18 cellular contexts compared by ENCODE assay signal in genomic region chr20:15818651-15819071, GRCh38.
A peak's percentile ranks its signal among the peaks of the same experiment; 100 is the strongest.
DNase-seq lines count a peak whose midpoint lies in the region; ATAC-seq lines count a peak whose summit lies in the region.
"Had no signal": no experiment of that assay in that cellular context is flagged by ENCODE, and none has a peak within 500 bp of the region (broad histone marks: within the 10 kb centered on the region; RNA-seq: fewer than 3 reads in every experiment).

No MANE protein-coding gene starts in this region.

- no peak for ATAC-seq in activated naive CD8-positive, alpha-beta T cell treated with anti-CD3 and anti-CD28 coated beads, Interleukin-2, amount 50 U/mL, for 24 hours
- ATAC-seq in activated T-cell treated with anti-CD3 and anti-CD28 coated beads, Interleukin-2, amount 50 U/mL, for 4 hours, result no peak
- no peak for ATAC-seq in activated CD8-positive, alpha-beta T cell treated with anti-CD3 and anti-CD28 coated beads, Interleukin-2, amount 10 ng/mL, durations not matched to agents 7 days and 5 days

- CTCF ChIA-PET in activated CD8-positive, alpha-beta T cell treated with anti-CD3 and anti-CD28 coated beads, Interleukin-2, amount 10 ng/mL, durations not matched to agents 7 days and 5 days (lab: Charles Lee), result no interaction called here

- H3K27ac Mint-ChIP-seq in activated naive CD8-positive, alpha-beta T cell treated with anti-CD3 and anti-CD28 coated beads, Interleukin-2, amount 50 U/mL, for 24 hours, result no peak overlapping the region
- H3K27ac Mint-ChIP-seq in activated CD8-positive, alpha-beta T cell treated with anti-CD3 and anti-CD28 coated beads, Interleukin-2, amount 10 ng/mL, durations not matched to agents 7 days and 5 days, result no peak overlapping the region
- H3K27ac Mint-ChIP-seq: CD4-positive, alpha-beta memory T cell; dendritic cell treated with granulocyte-macrophage colony-stimulating factor and Interleukin-4, amounts not matched to agents 40 ng/mL and 50 ng/mL, for 4 days; naive B cell had no signal

- no peaks in the 10 kb centered on the region for H3K36me3 Mint-ChIP-seq in activated naive CD8-positive, alpha-beta T cell treated with anti-CD3 and anti-CD28 coated beads, Interleukin-2, amount 50 U/mL, for 24 hours (ENCODE audit: low read depth)
- H3K36me3 Mint-ChIP-seq in activated T-cell treated with anti-CD3 and anti-CD28 coated beads, Interleukin-2, amount 50 U/mL, for 4 hours (ENCODE audit: insufficient read depth), result no peaks in the 10 kb centered on the region
- no peaks in the 10 kb centered on the region for H3K36me3 Mint-ChIP-seq in activated CD8-positive, alpha-beta T cell treated with anti-CD3 and anti-CD28 coated beads, Interleukin-2, amount 10 ng/mL, durations not matched to agents 7 days and 5 days (ENCODE audit: low read depth)
- H3K36me3 Mint-ChIP-seq: CD4-positive, alpha-beta memory T cell had no signal

- DNase-seq in SIG-M5 treated with dmso at 0.1 percent for 504 hours (lab: John Stamatoyannopoulos, UW; ENCODE audit: unreplicated experiment) (peak; percentile 6), SIG-M5 (lab: John Stamatoyannopoulos, UW) (no peak), NCI-H69 (lab: John Stamatoyannopoulos, UW) (peak; percentile 98), kidney glomerular epithelial cell (lab: John Stamatoyannopoulos, UW) (peak; percentile 15), foreskin melanocyte (no peak)
- DNase-seq in activated naive CD8-positive, alpha-beta T cell treated with anti-CD3 and anti-CD28 coated beads, Interleukin-2, amount 50 U/mL, for 24 hours, result no peak
- DNase-seq in activated T-cell treated with anti-CD3 and anti-CD28 coated beads, Interleukin-2, amount 50 U/mL, for 4 hours, result no peak
- DNase-seq in activated CD8-positive, alpha-beta T cell treated with anti-CD3 and anti-CD28 coated beads, Interleukin-2, amount 10 ng/mL, durations not matched to agents 7 days and 5 days, result no peak
- DNase-seq: activated CD8-positive, alpha-beta memory T cell treated with anti-CD3 and anti-CD28 coated beads for 24 hours; activated effector memory CD4-positive, alpha-beta T cell treated with Interleukin-2 at 50 U/mL for 16 hours; CD4-positive, alpha-beta memory T cell; GDM1; hippocampal formation; naive B cell; NCI-H1436; stimulated activated CD4-positive, alpha-beta T cell treated with anti-CD3 and anti-CD28 coated beads, Interleukin-2, amount 100 ng/mL, for 24 hours; upper lobe of left lung had no signal

- no peaks in the 10 kb centered on the region for H3K27me3 Mint-ChIP-seq in activated naive CD8-positive, alpha-beta T cell treated with anti-CD3 and anti-CD28 coated beads, Interleukin-2, amount 50 U/mL, for 24 hours
- no peaks in the 10 kb centered on the region for H3K27me3 Mint-ChIP-seq in activated T-cell treated with anti-CD3 and anti-CD28 coated beads, Interleukin-2, amount 50 U/mL, for 4 hours (ENCODE audit: low read depth)
- H3K27me3 Mint-ChIP-seq in activated CD8-positive, alpha-beta T cell treated with anti-CD3 and anti-CD28 coated beads, Interleukin-2, amount 10 ng/mL, durations not matched to agents 7 days and 5 days (ENCODE audit: low read depth), result no peaks in the 10 kb centered on the region
- H3K27me3 Mint-ChIP-seq: CD4-positive, alpha-beta memory T cell had no signal

- H3K4me3 Mint-ChIP-seq in activated naive CD8-positive, alpha-beta T cell treated with anti-CD3 and anti-CD28 coated beads, Interleukin-2, amount 50 U/mL, for 24 hours, result no peak overlapping the region
- no peak overlapping the region for H3K4me3 Mint-ChIP-seq in activated T-cell treated with anti-CD3 and anti-CD28 coated beads, Interleukin-2, amount 50 U/mL, for 4 hours
- H3K4me3 Mint-ChIP-seq in activated CD8-positive, alpha-beta T cell treated with anti-CD3 and anti-CD28 coated beads, Interleukin-2, amount 10 ng/mL, durations not matched to agents 7 days and 5 days, result no peak overlapping the region
- H3K4me3 Mint-ChIP-seq: CD4-positive, alpha-beta memory T cell; dendritic cell treated with granulocyte-macrophage colony-stimulating factor and Interleukin-4, amounts not matched to agents 40 ng/mL and 50 ng/mL, for 4 days; naive B cell had no signal

- POLR2A ChIA-PET in activated CD8-positive, alpha-beta T cell treated with anti-CD3 and anti-CD28 coated beads, Interleukin-2, amount 10 ng/mL, durations not matched to agents 7 days and 5 days (lab: Charles Lee), result no interaction called here

- no peaks in the 10 kb centered on the region for H3K4me1 Mint-ChIP-seq in activated naive CD8-positive, alpha-beta T cell treated with anti-CD3 and anti-CD28 coated beads, Interleukin-2, amount 50 U/mL, for 24 hours
- no peaks in the 10 kb centered on the region for H3K4me1 Mint-ChIP-seq in activated T-cell treated with anti-CD3 and anti-CD28 coated beads, Interleukin-2, amount 50 U/mL, for 4 hours (ENCODE audit: low read depth)
- H3K4me1 Mint-ChIP-seq in activated CD8-positive, alpha-beta T cell treated with anti-CD3 and anti-CD28 coated beads, Interleukin-2, amount 10 ng/mL, durations not matched to agents 7 days and 5 days (ENCODE audit: low read depth), result no peaks in the 10 kb centered on the region
- H3K4me1 Mint-ChIP-seq: CD4-positive, alpha-beta memory T cell; naive B cell had no signal

- no peaks in the 10 kb centered on the region for H3K9me3 Mint-ChIP-seq in activated naive CD8-positive, alpha-beta T cell treated with anti-CD3 and anti-CD28 coated beads, Interleukin-2, amount 50 U/mL, for 24 hours
- no peaks in the 10 kb centered on the region for H3K9me3 Mint-ChIP-seq in activated T-cell treated with anti-CD3 and anti-CD28 coated beads, Interleukin-2, amount 50 U/mL, for 4 hours
- H3K9me3 Mint-ChIP-seq in activated CD8-positive, alpha-beta T cell treated with anti-CD3 and anti-CD28 coated beads, Interleukin-2, amount 10 ng/mL, durations not matched to agents 7 days and 5 days (ENCODE audit: insufficient read depth), result no peaks in the 10 kb centered on the region
- H3K9me3 Mint-ChIP-seq: dendritic cell treated with granulocyte-macrophage colony-stimulating factor and Interleukin-4, amounts not matched to agents 40 ng/mL and 50 ng/mL, for 4 days had no signal

Comparison
In these comparisons a context has a peak if more than half of its experiments do, and no peak if none do; other contexts are left out.
1. DNase-seq: peak in SIG-M5 treated with dmso at 0.1 percent for 504 hours (single experiment), NCI-H69 (single experiment) and kidney glomerular epithelial cell (single experiment); none in SIG-M5 (single experiment), activated naive CD8-positive, alpha-beta T cell treated with anti-CD3 and anti-CD28 coated beads, Interleukin-2, amount 50 U/mL, for 24 hours (single experiment), activated T-cell treated with anti-CD3 and anti-CD28 coated beads, Interleukin-2, amount 50 U/mL, for 4 hours (single experiment), foreskin melanocyte (single experiment) and activated CD8-positive, alpha-beta T cell treated with anti-CD3 and anti-CD28 coated beads, Interleukin-2, amount 10 ng/mL, durations not matched to agents 7 days and 5 days (single experiment).